In the genomic region with DNA sequence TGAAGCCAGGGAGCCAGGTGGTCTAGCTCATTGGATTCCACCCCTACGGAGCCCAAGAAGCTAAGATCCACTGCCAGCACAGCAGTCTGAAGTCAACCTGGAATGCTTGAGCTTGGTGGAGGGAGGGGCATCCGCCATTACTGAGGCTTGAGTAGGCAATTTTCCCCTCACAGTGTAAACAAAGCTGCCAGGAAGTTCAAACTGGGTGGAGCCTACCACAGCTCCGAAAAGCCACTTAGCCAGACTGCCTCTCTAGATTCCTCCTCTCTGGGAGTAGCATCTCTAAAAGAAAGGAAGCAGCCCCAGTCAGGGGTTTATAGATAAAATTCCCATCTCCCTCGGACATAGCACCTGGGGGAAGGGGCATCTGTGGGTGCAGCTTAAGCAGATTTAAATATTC, we compare ENCODE assay signal across 19 cellular contexts.
DNase-seq lines count a peak whose midpoint lies in the region; FAIRE-seq and TF ChIP-seq lines count a peak whose summit lies in the region.
"Had no signal": no experiment of that assay in that cellular context is flagged by ENCODE, and none has a peak within 500 bp of the region (broad histone marks: within the 10 kb centered on the region; RNA-seq: fewer than 3 reads in every experiment).

No MANE protein-coding gene starts in this region.

- H3K9me3 Mint-ChIP-seq in CD8-positive, alpha-beta memory T cell: peaks cover 6 to 29% (median 21%) of the 10 kb centered on the region in 5 donors

- H3K27me3 ChIP-seq in H1 (replicated peaks in 1 of 4; ENCODE audit: control insufficient read depth in 3 of 4, extremely low read depth in 1 of 4, insufficient read depth in 3 of 4, low read length in 3 of 4): no peaks in the 10 kb centered on the region
- no peaks in the 10 kb centered on the region for H3K27me3 ChIP-seq in CD8-positive, alpha-beta memory T cell (ENCODE audit: insufficient read depth, low read length, poor library complexity, severe bottlenecking)
- H3K27me3 ChIP-seq: BLaER1 treated with 17β-estradiol and CSF1 and Interleukin-3, amounts not matched to agents 10 nM and 100 nM had no signal

- H3K23ac ChIP-seq in H1 (ENCODE audit: insufficient read length): no peak overlapping the region

- TF ChIP-seq RAD21 in H1 (IDR thresholded peaks at IDR 0.05 in 1 of 2, conservative IDR thresholded peaks at IDR 0.05 in 1 of 2; ENCODE audit: low read depth in 2 of 2, low read length in 2 of 2): no peak

- H2BK15ac ChIP-seq in H1 (ENCODE audit: low read length): no peak overlapping the region

- no peak overlapping the region for H2BK120ac ChIP-seq in H1 (replicated peaks; ENCODE audit: low read depth, low read length)

- no peak overlapping the region for H3K14ac ChIP-seq in H1 (ENCODE audit: insufficient read length)

- no peak overlapping the region for H3K4me3 ChIP-seq in H1 (ENCODE audit: extremely low read depth in 1 of 4, insufficient read depth in 2 of 4, low read depth in 3 of 4, low read length in 4 of 4)
- H3K4me3 ChIP-seq in CD8-positive, alpha-beta memory T cell (ENCODE audit: low read length): no peak overlapping the region
- H3K4me3 ChIP-seq: BLaER1 treated with 17β-estradiol and CSF1 and Interleukin-3, amounts not matched to agents 10 nM and 100 nM had no signal

- no peak overlapping the region for H2AK5ac ChIP-seq in H1 (ENCODE audit: low read depth, low read length)

- H3K36me3 ChIP-seq in H1 (ENCODE audit: control insufficient read depth in 2 of 4, insufficient read depth in 4 of 4, low read length in 3 of 4): no peaks in the 10 kb centered on the region
- no peaks in the 10 kb centered on the region for H3K36me3 ChIP-seq in CD8-positive, alpha-beta memory T cell (ENCODE audit: insufficient read depth, low read length)
- H3K36me3 ChIP-seq: BLaER1 treated with 17β-estradiol and CSF1 and Interleukin-3, amounts not matched to agents 10 nM and 100 nM had no signal

- peak overlapping the region; percentile 92 for H2AFZ ChIP-seq in H1 (ENCODE audit: low read length)

- no peaks in the 10 kb centered on the region for H3K4me1 ChIP-seq in H1 (replicated peaks in 1 of 4; ENCODE audit: control insufficient read depth in 3 of 4, insufficient read depth in 4 of 4, low read length in 3 of 4)
- no peaks in the 10 kb centered on the region for H3K4me1 ChIP-seq in CD8-positive, alpha-beta memory T cell (ENCODE audit: insufficient read depth, low read length)
- H3K4me1 ChIP-seq: BLaER1 treated with 17β-estradiol and CSF1 and Interleukin-3, amounts not matched to agents 10 nM and 100 nM had no signal

- no peaks in the 10 kb centered on the region for H3K79me1 ChIP-seq in H1 (ENCODE audit: low read depth, low read length)

- no peaks in the 10 kb centered on the region for H3K79me2 ChIP-seq in H1 (ENCODE audit: control insufficient read depth in 1 of 2, insufficient read depth in 2 of 2, low read length in 2 of 2)

- no peaks in the 10 kb centered on the region for H3K9me3 ChIP-seq in H1 (ENCODE audit: insufficient read depth in 2 of 2, low read depth in 1 of 2, low read length in 1 of 2)
- no peaks in the 10 kb centered on the region for H3K9me3 ChIP-seq in CD8-positive, alpha-beta memory T cell (ENCODE audit: low read length)
- H3K9me3 ChIP-seq: SK-N-SH had no signal

- H3K4me1 Mint-ChIP-seq in CD8-positive, alpha-beta memory T cell: no peaks in the 10 kb centered on the region

- no peaks in the 10 kb centered on the region for H4K20me1 ChIP-seq in H1 (replicated peaks in 1 of 2; ENCODE audit: control insufficient read depth in 1 of 2, insufficient read depth in 2 of 2, low read length in 2 of 2)
- H4K20me1 ChIP-seq: BLaER1 treated with 17β-estradiol and CSF1 and Interleukin-3, amounts not matched to agents 10 nM and 100 nM had no signal

- H3K27ac Mint-ChIP-seq in CD8-positive, alpha-beta memory T cell: no peak overlapping the region
- H3K27ac Mint-ChIP-seq: CD8-positive, alpha-beta T cell had no signal

- no peak overlapping the region for H2BK12ac ChIP-seq in H1 (ENCODE audit: low read depth, low read length)

- no peak for TF ChIP-seq CTCF in H1 (IDR thresholded peaks at IDR 0.05; ENCODE audit: control extremely low read depth in 1 of 3, insufficient read depth in 1 of 3, low read depth in 1 of 3, low read length in 3 of 3)

- no peak overlapping the region for H3K18ac ChIP-seq in H1 (ENCODE audit: extremely low read depth, low read length)

- H3K4me3 Mint-ChIP-seq in CD8-positive, alpha-beta memory T cell: no peak overlapping the region
- H3K4me3 Mint-ChIP-seq: CD8-positive, alpha-beta T cell had no signal

- no peak for TF ChIP-seq POLR2A in H1 (IDR thresholded peaks at IDR 0.05; ENCODE audit: control extremely low read depth in 1 of 2, low read depth in 2 of 2, low read length in 2 of 2)

- CTCF ChIA-PET in H1 (lab: Charles Lee; ENCODE audit: partially characterized antibody): interaction anchor here (0.6 to 1.8 kb wide), 3 partner anchors 9 to 185 kb away, joined by 3 read pairs; no protein-coding TSS in a partner anchor
- CTCF ChIA-PET in CD8-positive, alpha-beta memory T cell (lab: Charles Lee): no interaction called here

- POLR2A ChIA-PET in H1 (lab: Charles Lee; ENCODE audit: partially characterized antibody): no interaction called here
- POLR2A ChIA-PET in CD8-positive, alpha-beta memory T cell (lab: Charles Lee): no interaction called here

- H3K9ac ChIP-seq in H1 (replicated peaks in 1 of 4; ENCODE audit: extremely low read depth in 1 of 4, low read depth in 3 of 4, low read length in 3 of 4): no peak overlapping the region
- H3K9ac ChIP-seq: BLaER1 treated with 17β-estradiol and CSF1 and Interleukin-3, amounts not matched to agents 10 nM and 100 nM; SK-N-SH had no signal

- H3K56ac ChIP-seq in H1 (replicated peaks; ENCODE audit: insufficient read length, low read depth, low read length): no peak overlapping the region

- TF ChIP-seq EP300 in H1 (IDR thresholded peaks at IDR 0.05; ENCODE audit: borderline replicate concordance in 1 of 2, low read depth in 2 of 2, low read length in 2 of 2): no peak

- H3K27ac ChIP-seq in H1 (ENCODE audit: low read depth, low read length): no peak overlapping the region
- no peak overlapping the region for H3K27ac ChIP-seq in CD8-positive, alpha-beta memory T cell (ENCODE audit: low read depth, low read length)
- H3K27ac ChIP-seq: BLaER1 treated with 17β-estradiol and CSF1 and Interleukin-3, amounts not matched to agents 10 nM and 100 nM; HL-60 had no signal

- H4K8ac ChIP-seq in H1 (ENCODE audit: extremely low read depth, insufficient read depth, low read length): no peak overlapping the region

- no peak overlapping the region for H4K5ac ChIP-seq in H1 (ENCODE audit: insufficient read length, low read depth, low read length)

- no peak for FAIRE-seq in H1 (lab: Jason Lieb, UNC)
- FAIRE-seq: D721Med had no signal

- no peaks in the 10 kb centered on the region for H3K36me3 Mint-ChIP-seq in CD8-positive, alpha-beta memory T cell
- H3K36me3 Mint-ChIP-seq: CD8-positive, alpha-beta T cell had no signal

- H2BK20ac ChIP-seq in H1 (ENCODE audit: low read length): no peak overlapping the region

- DNase-seq in ELF-1 (ENCODE audit: low read depth, low spot score) (peak; percentile 1), HT-29 (ENCODE audit: low spot score) (peak; percentile 7), NCI-H2227 treated with DMSO at 0.1 percent for 48 hours (lab: John Stamatoyannopoulos, UW) (peak; percentile 47), H1 (ENCODE audit: low read depth in 1 of 2, low spot score in 2 of 2) (no peak), nucleus accumbens (lab: John Stamatoyannopoulos, UW) (no peak), NCI-H1105 treated with DMSO at 0.1 percent for 48 hours (lab: John Stamatoyannopoulos, UW) (no peak)
- no peak for DNase-seq in CD8-positive, alpha-beta memory T cell
- DNase-seq: CD8-positive, alpha-beta T cell; GDM1; HCEC 1CT; MM.1S; NCI-H1092 treated with DMSO at 0.1 percent for 48 hours; NCI-H1694 treated with DMSO at 0.1 percent for 48 hours; NCI-H524; SHP77 treated with DMSO at 0.1 percent for 48 hours; SK-N-SH had no signal

- H2BK5ac ChIP-seq in H1 (ENCODE audit: low read depth, low read length): no peak overlapping the region

- H4K91ac ChIP-seq in H1 (replicated peaks; ENCODE audit: insufficient read length, low read length): no peak overlapping the region

- H3K4me2 ChIP-seq in H1 (ENCODE audit: insufficient read depth in 1 of 2, low read depth in 2 of 2, low read length in 2 of 2): no peak overlapping the region
- H3K4me2 ChIP-seq: BLaER1 treated with 17β-estradiol and CSF1 and Interleukin-3, amounts not matched to agents 10 nM and 100 nM; SK-N-SH had no signal

- H3K27me3 Mint-ChIP-seq in CD8-positive, alpha-beta memory T cell: no peaks in the 10 kb centered on the region

- no peaks in the 10 kb centered on the region for H3K23me2 ChIP-seq in H1 (ENCODE audit: low read depth, low read length)

- 89% methylated on average over 4 of the region's 4 CpGs; no CpG with 5 or more reads in 1 of the 2 experiments for WGBS in H1 (ENCODE audit: extremely low coverage in 1 of 2, insufficient coverage in 1 of 2, insufficient read length in 1 of 2, insufficient replicate concordance in 2 of 2, low coverage in 1 of 2, low lambda C conversion rate in 2 of 2, missing lambda C conversion rate in 1 of 2), 2 experiments

- no peak overlapping the region for H3K4ac ChIP-seq in H1 (replicated peaks; ENCODE audit: insufficient read length, low read depth, low read length)

TF ChIP-seq in H1, 55 proteins besides CTCF, POLR2A, EP300 and RAD21 (continues in another document):
- TF ChIP-seq, protein P1, sequence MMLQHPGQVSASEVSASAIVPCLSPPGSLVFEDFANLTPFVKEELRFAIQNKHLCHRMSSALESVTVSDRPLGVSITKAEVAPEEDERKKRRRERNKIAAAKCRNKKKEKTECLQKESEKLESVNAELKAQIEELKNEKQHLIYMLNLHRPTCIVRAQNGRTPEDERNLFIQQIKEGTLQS (IDR thresholded peaks at IDR 0.05; ENCODE audit: insufficient read depth, low read depth, low read length): no peak
- TF ChIP-seq TEAD4 (IDR thresholded peaks at IDR 0.05; ENCODE audit: low read depth, low read length) (no peak), HDAC6 (IDR thresholded peaks at IDR 0.05; ENCODE audit: low read depth, low read length) (no peak), SRF (IDR thresholded peaks at IDR 0.05; ENCODE audit: low read depth, low read length) (no peak), BRCA1 (IDR thresholded peaks at IDR 0.05; ENCODE audit: low read depth, low read length) (no peak), CHD2 (IDR thresholded peaks at IDR 0.05; ENCODE audit: low read length) (no peak), FOSL1 (IDR thresholded peaks at IDR 0.05; ENCODE audit: insufficient read depth, low read depth, low read length) (no peak), TCF12 (IDR thresholded peaks at IDR 0.05; ENCODE audit: low read depth, low read length) (no peak), YY1 (IDR thresholded peaks at IDR 0.05; ENCODE audit: low read depth, low read length) (no peak), CREB1 (IDR thresholded peaks at IDR 0.05) (no peak), SP1 (IDR thresholded peaks at IDR 0.05; ENCODE audit: low read depth, low read length) (no peak), JUND (IDR thresholded peaks at IDR 0.05; ENCODE audit: low read length) (no peak)

Comparison
In these comparisons a context has a peak if more than half of its experiments do, and no peak if none do; other contexts are left out.
1. DNase-seq: peak in ELF-1 (single experiment), HT-29 (single experiment) and NCI-H2227 treated with DMSO at 0.1 percent for 48 hours (single experiment); none in H1 (0 of 2), CD8-positive, alpha-beta memory T cell (0 of 5), nucleus accumbens (0 of 56) and NCI-H1105 treated with DMSO at 0.1 percent for 48 hours (single experiment).